In the genomic region with DNA sequence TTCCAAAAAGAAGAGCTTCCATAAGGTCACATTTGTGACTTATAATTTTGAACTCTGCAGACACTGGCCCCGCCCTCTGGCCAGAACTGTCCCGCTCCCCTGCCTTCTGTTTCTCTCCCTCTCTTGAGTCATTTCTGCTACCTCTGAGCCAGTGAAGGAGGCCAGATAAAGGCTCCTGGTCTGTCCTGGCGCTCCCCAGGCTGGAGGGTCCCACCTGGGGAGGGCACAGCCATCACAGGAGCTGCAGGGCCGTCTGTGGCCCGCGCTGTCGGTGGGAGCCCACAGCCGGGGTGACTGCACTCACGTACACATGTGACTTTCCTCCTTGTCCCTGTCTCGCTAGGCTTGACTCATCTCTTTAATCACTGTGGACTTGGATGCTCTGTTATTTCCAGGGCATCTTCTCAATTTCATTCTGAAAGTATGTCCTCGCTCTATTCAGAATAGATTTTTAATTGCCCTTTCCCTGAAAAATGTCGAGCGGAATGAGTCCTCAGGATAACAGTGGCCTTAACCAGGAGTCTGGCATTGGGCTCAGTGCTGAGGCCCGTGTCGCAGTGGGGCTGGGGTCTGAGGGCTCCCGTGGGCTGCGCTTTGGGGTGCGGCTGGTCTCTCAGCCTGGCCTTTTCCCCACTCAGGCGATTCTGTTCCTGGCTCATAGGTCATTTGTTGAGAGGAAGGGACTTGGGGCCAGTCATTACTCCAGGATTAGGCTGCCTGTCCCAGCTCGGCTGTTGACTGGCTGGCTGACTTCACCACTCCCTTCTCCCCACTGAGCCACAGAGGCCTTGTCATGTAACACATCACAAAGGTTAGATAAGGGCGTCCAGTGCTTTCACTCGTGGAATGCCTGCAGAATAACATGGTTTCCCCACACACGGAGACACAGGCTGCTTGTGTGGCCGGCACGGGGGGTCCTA, we compare ENCODE assay signal across 14 cellular contexts. TPM values are rescaled to one million over a fixed set of nuclear protein-coding genes. Genes with fewer than 3 reads are reported as not detected.
A peak's percentile ranks its signal among the peaks of the same experiment; 100 is the strongest.
DNase-seq lines count a peak whose midpoint lies in the region; ATAC-seq and TF ChIP-seq lines count a peak whose summit lies in the region.
"Had no signal": no experiment of that assay in that cellular context is flagged by ENCODE, and none has a peak within 500 bp of the region (broad histone marks: within the 10 kb centered on the region; RNA-seq: fewer than 3 reads in every experiment).

No MANE protein-coding gene starts in this region.

- no peak for TF ChIP-seq CTCF in SK-N-SH (IDR thresholded peaks at IDR 0.05)
- no peak for TF ChIP-seq CTCF in fibroblast of lung (conservative IDR thresholded peaks at IDR 0.05 in 1 of 2, IDR thresholded peaks at IDR 0.05 in 1 of 2; ENCODE audit: low read depth in 1 of 2, low read length in 2 of 2)
- TF ChIP-seq CTCF in omental fat pad (IDR thresholded peaks at IDR 0.05): no peak
- no peak for TF ChIP-seq CTCF in type B pancreatic cell (conservative IDR thresholded peaks at IDR 0.05)

- H3K79me2 ChIP-seq in SK-N-SH (ENCODE audit: insufficient read depth) (no peaks in the 10 kb centered on the region), fibroblast of lung (ENCODE audit: control insufficient read depth, insufficient read depth, low read length) (no peaks in the 10 kb centered on the region)

- no peaks in the 10 kb centered on the region for H3K36me3 ChIP-seq in SK-N-SH (replicated peaks in 1 of 2; ENCODE audit: control insufficient read depth in 1 of 2, insufficient read depth in 2 of 2, low read length in 1 of 2)
- peaks cover 1% of the 10 kb centered on the region for H3K36me3 ChIP-seq in fibroblast of lung (ENCODE audit: control insufficient read depth, insufficient read depth, low read length)
- H3K36me3 ChIP-seq: prostate gland had no signal

- H3K4me2 ChIP-seq in SK-N-SH (peak overlapping the region; percentile 23), fibroblast of lung (ENCODE audit: extremely low read depth, insufficient read depth, low read length) (peak overlapping the region; percentile 34)

- CTCF ChIA-PET in SK-N-SH (lab: Yijun Ruan, JAX): interaction anchor here (0.7 to 2.4 kb wide), 5 partner anchors 7 to 1073 kb away, joined by 3 to 16 read pairs (median 3); no protein-coding TSS in a partner anchor

- H3K27me3 ChIP-seq in SK-N-SH (ENCODE audit: insufficient read depth): no peaks in the 10 kb centered on the region
- H3K27me3 ChIP-seq in fibroblast of lung (ENCODE audit: control insufficient read depth, insufficient read depth, low read length): no peaks in the 10 kb centered on the region

- no peak for TF ChIP-seq RAD21 in SK-N-SH (IDR thresholded peaks at IDR 0.05; ENCODE audit: low read length)

- no peaks in the 10 kb centered on the region for H3F3A ChIP-seq in SK-N-SH (replicated peaks; ENCODE audit: insufficient read depth)

- ATAC-seq in omental fat pad (ENCODE audit: low FRiP score): peak; percentile 12
- ATAC-seq in HG02981 (IDR thresholded peaks at IDR 0.05; ENCODE audit: unreplicated experiment): no peak
- ATAC-seq in HG02642 (IDR thresholded peaks at IDR 0.05; ENCODE audit: poor library complexity, unreplicated experiment): no peak

- DNase-seq in SK-N-SH (no peak), fibroblast of lung (ENCODE audit: low read depth in 2 of 2) (no peak), omental fat pad (ENCODE audit: low spot score) (no peak), type B pancreatic cell (ENCODE audit: extremely low spot score, unreplicated experiment) (peak; percentile 58), HK-2 (ENCODE audit: unreplicated experiment) (no peak)
- DNase-seq: caudate nucleus, NCI-H1105, NCI-H2227 treated with DMSO at 0.1 percent for 48 hours had no signal

- no peaks in the 10 kb centered on the region for H3K27me3 Mint-ChIP-seq in type B pancreatic cell
- H3K27me3 Mint-ChIP-seq: activated naive CD4-positive, alpha-beta T cell treated with anti-CD3 and anti-CD28 coated beads, Interleukin-2, amount 50 U/mL, for 24 hours had no signal

- H4K20me1 ChIP-seq in SK-N-SH (ENCODE audit: insufficient read depth): no peaks in the 10 kb centered on the region
- H4K20me1 ChIP-seq in fibroblast of lung (ENCODE audit: control insufficient read depth, extremely low read depth, insufficient read depth, low read length): no peaks in the 10 kb centered on the region

- no peak overlapping the region for H3K4me3 ChIP-seq in SK-N-SH (ENCODE audit: low read depth in 2 of 2, low read length in 1 of 2)
- H3K4me3 ChIP-seq in fibroblast of lung (replicated peaks in 1 of 4; ENCODE audit: control extremely low read depth in 1 of 4, insufficient read depth in 1 of 4, low read depth in 3 of 4, low read length in 4 of 4): no peak overlapping the region
- H3K4me3 ChIP-seq: prostate gland had no signal

- no peaks in the 10 kb centered on the region for H3K9me2 ChIP-seq in SK-N-SH

- no peaks in the 10 kb centered on the region for H3K9me3 ChIP-seq in SK-N-SH
- no peaks in the 10 kb centered on the region for H3K9me3 ChIP-seq in fibroblast of lung (ENCODE audit: control insufficient read depth, insufficient read depth, low read depth, low read length)
- H3K9me3 ChIP-seq: prostate gland had no signal

- WGBS in SK-N-SH (ENCODE audit: low lambda C conversion rate): 93% methylated on average over 22 of the region's 25 CpGs

- peaks cover 3% of the 10 kb centered on the region for H3K36me3 Mint-ChIP-seq in type B pancreatic cell
- H3K36me3 Mint-ChIP-seq: activated naive CD4-positive, alpha-beta T cell treated with anti-CD3 and anti-CD28 coated beads, Interleukin-2, amount 50 U/mL, for 24 hours; memory B cell had no signal

- POLR2A ChIA-PET in SK-N-SH (lab: Yijun Ruan, JAX): no interaction called here

- H3K27ac Mint-ChIP-seq in type B pancreatic cell: no peak overlapping the region
- H3K27ac Mint-ChIP-seq: activated naive CD4-positive, alpha-beta T cell treated with anti-CD3 and anti-CD28 coated beads, Interleukin-2, amount 50 U/mL, for 24 hours; memory B cell had no signal

- TF ChIP-seq EP300 in SK-N-SH (IDR thresholded peaks at IDR 0.05; ENCODE audit: borderline replicate concordance in 1 of 2, low read depth in 1 of 2, low read length in 1 of 2): no peak

- H3K9ac ChIP-seq in SK-N-SH: no peak overlapping the region
- no peak overlapping the region for H3K9ac ChIP-seq in fibroblast of lung (ENCODE audit: insufficient read depth, low read length)

- no peak overlapping the region for H2AFZ ChIP-seq in SK-N-SH (ENCODE audit: low read depth)
- H2AFZ ChIP-seq in fibroblast of lung (ENCODE audit: low read length): no peak overlapping the region

- H3K27ac ChIP-seq in SK-N-SH (ENCODE audit: low read depth in 2 of 2, low read length in 1 of 2) (peak overlapping the region in 1 of 2 experiments; percentile 10; a peak in 1 of 4 replicates), fibroblast of lung (ENCODE audit: insufficient read depth, low read length) (peak overlapping the region; percentile 68)
- H3K27ac ChIP-seq: prostate gland, VCaP had no signal

- H3K9me3 Mint-ChIP-seq in type B pancreatic cell: no peaks in the 10 kb centered on the region
- H3K9me3 Mint-ChIP-seq: activated naive CD4-positive, alpha-beta T cell treated with anti-CD3 and anti-CD28 coated beads, Interleukin-2, amount 50 U/mL, for 24 hours; memory B cell had no signal

- H3K4me1 ChIP-seq in SK-N-SH (ENCODE audit: control insufficient read depth in 1 of 2, insufficient read depth in 2 of 2, low read depth in 1 of 2, low read length in 1 of 2): peaks cover 18 to 20% of the 10 kb centered on the region in 2 experiments; a peak in 3 of 4 replicates
- peaks cover 22% of the 10 kb centered on the region for H3K4me1 ChIP-seq in fibroblast of lung (ENCODE audit: control insufficient read depth, extremely low read depth, insufficient read depth, low read length)
- H3K4me1 ChIP-seq: prostate gland had no signal

- H3K4me1 Mint-ChIP-seq in type B pancreatic cell (ENCODE audit: unreplicated experiment): peaks cover 32% of the 10 kb centered on the region
- H3K4me1 Mint-ChIP-seq: activated naive CD4-positive, alpha-beta T cell treated with anti-CD3 and anti-CD28 coated beads, Interleukin-2, amount 50 U/mL, for 24 hours; memory B cell had no signal

- no peak overlapping the region for H3K4me3 Mint-ChIP-seq in type B pancreatic cell
- H3K4me3 Mint-ChIP-seq: activated naive CD4-positive, alpha-beta T cell treated with anti-CD3 and anti-CD28 coated beads, Interleukin-2, amount 50 U/mL, for 24 hours; memory B cell had no signal

TF ChIP-seq in SK-N-SH, 30 proteins besides CTCF, POLR2A, EP300 and RAD21 (continues in another document):
- TF ChIP-seq TCF12 (IDR thresholded peaks at IDR 0.05) (no peak), RXRA (IDR thresholded peaks at IDR 0.05; ENCODE audit: borderline replicate concordance, low read depth) (no peak), TEAD4 (IDR thresholded peaks at IDR 0.05; ENCODE audit: borderline replicate concordance, insufficient read depth) (no peak), GATA2 (CRISPR knock-in tag; IDR thresholded peaks at IDR 0.05) (no peak), CHD2 (IDR thresholded peaks at IDR 0.05; ENCODE audit: low read length, partially characterized antibody) (no peak), FOXJ3 (CRISPR knock-in tag; IDR thresholded peaks at IDR 0.05) (no peak), FOXM1 (IDR thresholded peaks at IDR 0.05; ENCODE audit: low read depth) (no peak), MXI1 (IDR thresholded peaks at IDR 0.05; ENCODE audit: low read depth, low read length) (no peak), JUND (IDR thresholded peaks at IDR 0.05) (no peak), TAF1 (IDR thresholded peaks at IDR 0.05; ENCODE audit: borderline replicate concordance, low read depth, low read length) (no peak), POLR2AphosphoS5 (IDR thresholded peaks at IDR 0.05; ENCODE audit: low read depth, low read length) (no peak)
- TF ChIP-seq, protein P1, sequence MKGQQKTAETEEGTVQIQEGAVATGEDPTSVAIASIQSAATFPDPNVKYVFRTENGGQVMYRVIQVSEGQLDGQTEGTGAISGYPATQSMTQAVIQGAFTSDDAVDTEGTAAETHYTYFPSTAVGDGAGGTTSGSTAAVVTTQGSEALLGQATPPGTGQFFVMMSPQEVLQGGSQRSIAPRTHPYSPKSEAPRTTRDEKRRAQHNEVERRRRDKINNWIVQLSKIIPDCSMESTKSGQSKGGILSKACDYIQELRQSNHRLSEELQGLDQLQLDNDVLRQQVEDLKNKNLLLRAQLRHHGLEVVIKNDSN (IDR thresholded peaks at IDR 0.05; ENCODE audit: borderline replicate concordance, low read depth): no peak

RNA-seq across cellular contexts. Expression of a gene that starts 34.5 kb away (rescaled TPM):
- polyA plus RNA-seq in SK-N-SH (2012; rRNA removed) (4.2 and 4.6 TPM in 2 replicates), fibroblast of lung (4.2 and 7.1 TPM in 2 replicates)
- polyA plus RNA-seq in SK-N-SH (2012; cell fraction: cytosol; rRNA removed): 2.9 and 3.8 TPM in 2 replicates
- 17.7 and 21.5 TPM in 2 replicates for polyA plus RNA-seq in SK-N-SH (2012; cell fraction: nucleus; rRNA removed)
- total RNA-seq in fibroblast of lung (4.9 and 7.9 TPM in 2 replicates), omental fat pad (10 to 100 TPM in 2 of 4 donors, 1 to 10 TPM in 2; 4.0 to 19.5 (median 12.7) TPM), type B pancreatic cell (ENCODE audit: low replicate concordance) (14.6 and 24.1 TPM in 2 replicates)
- 6.0 and 9.4 TPM in 2 replicates for polyA plus RNA-seq in fibroblast of lung (2012)
- 6.0 and 9.9 TPM in 2 replicates for polyA minus RNA-seq in fibroblast of lung (ENCODE audit: low replicate concordance)
